Comparison of ENCODE assay signal across 15 cellular contexts in genomic region chr16:73916839-73917594, GRCh38.
"Had no signal": no experiment of that assay in that cellular context is flagged by ENCODE, and none has a peak within 500 bp of the region (broad histone marks: within the 10 kb centered on the region; RNA-seq: fewer than 3 reads in every experiment).

No MANE protein-coding gene starts in this region.

- H3K4me3 ChIP-seq: esophagus squamous epithelium, mucosa of descending colon, prostate gland, testis had no signal

- H3K27me3 ChIP-seq: testis had no signal

- H3K36me3 Mint-ChIP-seq: activated CD4-positive, alpha-beta memory T cell treated with anti-CD3 and anti-CD28 coated beads for 36 hours; activated naive CD8-positive, alpha-beta T cell; natural killer cell had no signal

- H3K4me1 Mint-ChIP-seq: natural killer cell had no signal

- H3K4me1 ChIP-seq: esophagus squamous epithelium, prostate gland, testis had no signal

- H3K4me3 Mint-ChIP-seq: activated CD4-positive, alpha-beta memory T cell treated with anti-CD3 and anti-CD28 coated beads for 36 hours; activated naive CD8-positive, alpha-beta T cell; activated T-cell treated with anti-CD3 and anti-CD28 coated beads, Interleukin-2, amount 50 U/mL, for 4 hours; natural killer cell; stimulated activated naive CD8-positive, alpha-beta T cell treated with anti-CD3 and anti-CD28 coated beads, Interleukin-15, Interleukin-2, amounts not matched to agents 100 ng/mL and 50 ng/mL, for 24 hours had no signal

- H3K27ac Mint-ChIP-seq: activated CD4-positive, alpha-beta memory T cell treated with anti-CD3 and anti-CD28 coated beads for 36 hours; activated naive CD8-positive, alpha-beta T cell; natural killer cell; stimulated activated naive CD8-positive, alpha-beta T cell treated with anti-CD3 and anti-CD28 coated beads, Interleukin-15, Interleukin-2, amounts not matched to agents 100 ng/mL and 50 ng/mL, for 24 hours had no signal

- H3K27ac ChIP-seq: esophagus squamous epithelium, prostate gland, testis had no signal

- DNase-seq: activated CD4-positive, alpha-beta memory T cell treated with anti-CD3 and anti-CD28 coated beads for 36 hours; activated CD4-positive, CD25-positive, alpha-beta regulatory T cell treated with anti-CD3 and anti-CD28 coated beads, Interleukin-2, amount 50 U/mL, for 72 hours; activated gamma-delta T cell; activated T-cell treated with anti-CD3 and anti-CD28 coated beads, Interleukin-2, amount 50 U/mL, for 4 hours; anterior cingulate cortex; esophagus squamous epithelium; hypothalamus; mucosa of descending colon; natural killer cell; stimulated activated CD4-positive, alpha-beta T cell treated with anti-CD3 and anti-CD28 coated beads, Interleukin-15, amount 100 ng/mL, for 24 hours; stimulated activated CD4-positive, alpha-beta T cell treated with anti-CD3 and anti-CD28 coated beads, Interleukin-4, amount 100 ng/mL, for 24 hours; testis had no signal

- H3K27me3 Mint-ChIP-seq: activated CD4-positive, alpha-beta memory T cell treated with anti-CD3 and anti-CD28 coated beads for 36 hours had no signal

- H3K36me3 ChIP-seq: esophagus squamous epithelium, prostate gland had no signal

- ATAC-seq: activated T-cell treated with anti-CD3 and anti-CD28 coated beads, Interleukin-2, amount 50 U/mL, for 4 hours; mucosa of descending colon; natural killer cell had no signal

- H3K9me3 ChIP-seq: esophagus squamous epithelium, mucosa of descending colon, prostate gland, testis had no signal

- H3K9me3 Mint-ChIP-seq: activated T-cell treated with anti-CD3 and anti-CD28 coated beads, Interleukin-2, amount 50 U/mL, for 4 hours; stimulated activated naive CD8-positive, alpha-beta T cell treated with anti-CD3 and anti-CD28 coated beads, Interleukin-15, Interleukin-2, amounts not matched to agents 100 ng/mL and 50 ng/mL, for 24 hours had no signal
